34 cellular contexts compared by ENCODE assay signal in the genomic region with DNA sequence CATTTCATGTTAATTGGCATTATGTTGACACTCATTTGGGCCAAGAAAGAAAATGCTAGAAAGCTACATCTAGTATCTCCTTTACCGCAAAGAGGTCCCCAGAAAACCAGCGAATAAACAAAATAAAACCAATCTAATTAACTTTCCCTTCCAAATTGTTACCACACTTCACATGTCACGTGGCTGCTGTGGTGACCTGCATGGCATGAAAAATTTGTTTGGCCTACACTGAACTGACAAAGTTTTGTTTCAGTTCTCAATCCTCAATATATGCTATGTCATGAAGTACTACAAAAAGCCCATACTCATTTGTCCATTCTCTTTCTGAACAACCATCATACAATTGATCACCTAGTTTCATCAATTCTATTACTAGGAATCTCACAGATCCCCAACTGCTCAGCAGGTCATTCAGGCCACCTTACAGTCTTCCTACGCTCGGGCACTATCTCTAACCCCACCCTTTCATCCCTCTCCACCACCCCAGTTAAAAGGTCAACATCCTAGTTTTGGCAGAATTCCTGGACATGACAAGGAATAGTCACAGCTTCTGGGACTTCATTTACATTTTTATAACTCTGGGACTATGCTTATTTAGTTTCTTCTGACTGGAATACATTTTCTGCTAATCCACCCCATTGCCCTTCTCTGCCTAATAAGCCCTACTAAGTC.
"Had no signal": no experiment of that assay in that cellular context is flagged by ENCODE, and none has a peak within 500 bp of the region (broad histone marks: within the 10 kb centered on the region; RNA-seq: fewer than 3 reads in every experiment).

No MANE protein-coding gene starts in this region.

- H3K4me3 ChIP-seq: esophagus muscularis mucosa, gastrocnemius medialis had no signal

- H3K27ac ChIP-seq: brain microvascular endothelial cell, esophagus muscularis mucosa, foreskin keratinocyte, gastrocnemius medialis, WERI-Rb-1 had no signal

- H3K9me3 ChIP-seq: esophagus muscularis mucosa, gastrocnemius medialis had no signal

- DNase-seq: activated B cell treated with CpG ODN at 0.5 μM for 24 hours; activated CD4-positive, alpha-beta T cell treated with anti-CD3 and anti-CD28 coated beads for 48 hours; activated CD4-positive, alpha-beta T cell treated with anti-CD3 and anti-CD28 coated beads, Interleukin-2, amount 50 U/mL, for 1 hour; activated CD4-positive, alpha-beta T cell treated with anti-CD3 and anti-CD28 coated beads, Interleukin-2, amount 50 U/mL, for 48 hours; activated CD8-positive, alpha-beta memory T cell treated with anti-CD3 and anti-CD28 coated beads for 24 hours; activated CD8-positive, alpha-beta T cell treated with anti-CD3 and anti-CD28 coated beads for 36 hours; activated effector memory CD4-positive, alpha-beta T cell treated with Interleukin-2 at 50 U/mL for 16 hours; activated gamma-delta T cell treated with Interleukin-2 at 50 U/mL for 16 hours; activated naive CD4-positive, alpha-beta T cell treated with anti-CD3 and anti-CD28 coated beads, Interleukin-2, amount 50 U/mL, for 16 hours; activated naive CD4-positive, alpha-beta T cell treated with Interleukin-2 at 50 U/mL for 16 hours; activated T-cell treated with anti-CD3 and anti-CD28 coated beads, Interleukin-2, amount 50 U/mL, for 4 hours; amniotic stem cell; anterior cingulate cortex; brain microvascular endothelial cell; cortex of kidney; dermis blood vessel endothelial cell; effector CD4-positive, alpha-beta T cell; effector memory CD8-positive, alpha-beta T cell; erythroblast; foreskin keratinocyte; gastrocnemius medialis; T-helper 1 cell; T-helper 17 cell; T1000; WERI-Rb-1 had no signal

- FAIRE-seq: astrocyte, bronchial epithelial cell, colon had no signal

- H3K27me3 Mint-ChIP-seq: activated B cell treated with CpG ODN at 0.5 μM for 24 hours; activated CD8-positive, alpha-beta T cell treated with anti-CD3 and anti-CD28 coated beads for 36 hours; activated naive CD8-positive, alpha-beta T cell; activated T-helper 17 cell treated with anti-CD3 and anti-CD28 coated beads, Interleukin-2, amount 50 U/mL, for 72 hours; central memory CD8-positive, alpha-beta T cell; effector memory CD8-positive, alpha-beta T cell; T-helper 17 cell had no signal

- ATAC-seq: activated CD4-positive, CD25-positive, alpha-beta regulatory T cell treated with anti-CD3 and anti-CD28 coated beads, Interleukin-2, amount 50 U/mL, for 24 hours; activated CD8-positive, alpha-beta T cell treated with anti-CD3 and anti-CD28 coated beads for 36 hours; activated T-cell treated with anti-CD3 and anti-CD28 coated beads, Interleukin-2, amount 50 U/mL, for 4 hours; activated T-helper 17 cell treated with anti-CD3 and anti-CD28 coated beads, Interleukin-2, amount 50 U/mL, for 72 hours; effector memory CD8-positive, alpha-beta T cell; foreskin keratinocyte; gastrocnemius medialis; T-helper 17 cell had no signal

- H3K4me1 Mint-ChIP-seq: activated B cell treated with CpG ODN at 0.5 μM for 24 hours; activated T-helper 17 cell treated with anti-CD3 and anti-CD28 coated beads, Interleukin-2, amount 50 U/mL, for 72 hours; central memory CD8-positive, alpha-beta T cell; T-helper 17 cell had no signal

- H3K36me3 Mint-ChIP-seq: activated naive CD8-positive, alpha-beta T cell had no signal

- H3K4me3 Mint-ChIP-seq: activated B cell treated with CpG ODN at 0.5 μM for 24 hours; activated CD8-positive, alpha-beta T cell treated with anti-CD3 and anti-CD28 coated beads for 36 hours; activated naive CD8-positive, alpha-beta T cell; activated T-cell treated with anti-CD3 and anti-CD28 coated beads, Interleukin-2, amount 50 U/mL, for 4 hours; activated T-helper 17 cell treated with anti-CD3 and anti-CD28 coated beads, Interleukin-2, amount 50 U/mL, for 72 hours; central memory CD8-positive, alpha-beta T cell; effector memory CD8-positive, alpha-beta T cell; T-helper 17 cell; T-helper 2 cell treated with Interferon-gamma antibody and Interleukin-4, amounts not matched to agents 5 μg/mL and 100 μg/mL, for 36 hours had no signal

- H3K27ac Mint-ChIP-seq: activated B cell treated with CpG ODN at 0.5 μM for 24 hours; activated CD8-positive, alpha-beta T cell treated with anti-CD3 and anti-CD28 coated beads for 36 hours; activated naive CD8-positive, alpha-beta T cell; activated T-helper 17 cell treated with anti-CD3 and anti-CD28 coated beads, Interleukin-2, amount 50 U/mL, for 72 hours; effector memory CD8-positive, alpha-beta T cell; T-helper 17 cell; T-helper 2 cell treated with Interferon-gamma antibody and Interleukin-4, amounts not matched to agents 5 μg/mL and 100 μg/mL, for 36 hours had no signal

- H3K36me3 ChIP-seq: brain microvascular endothelial cell, esophagus muscularis mucosa, gastrocnemius medialis, WERI-Rb-1 had no signal

- H3K4me1 ChIP-seq: esophagus muscularis mucosa, gastrocnemius medialis had no signal

- H3K27me3 ChIP-seq: brain microvascular endothelial cell, esophagus muscularis mucosa, foreskin keratinocyte, gastrocnemius medialis had no signal

- H3K9me3 Mint-ChIP-seq: activated B cell treated with CpG ODN at 0.5 μM for 24 hours; activated CD8-positive, alpha-beta T cell treated with anti-CD3 and anti-CD28 coated beads for 36 hours; T-helper 2 cell treated with Interferon-gamma antibody and Interleukin-4, amounts not matched to agents 5 μg/mL and 100 μg/mL, for 36 hours had no signal
